Comparison of ENCODE assay signal across 10 cellular contexts in the genomic region with DNA sequence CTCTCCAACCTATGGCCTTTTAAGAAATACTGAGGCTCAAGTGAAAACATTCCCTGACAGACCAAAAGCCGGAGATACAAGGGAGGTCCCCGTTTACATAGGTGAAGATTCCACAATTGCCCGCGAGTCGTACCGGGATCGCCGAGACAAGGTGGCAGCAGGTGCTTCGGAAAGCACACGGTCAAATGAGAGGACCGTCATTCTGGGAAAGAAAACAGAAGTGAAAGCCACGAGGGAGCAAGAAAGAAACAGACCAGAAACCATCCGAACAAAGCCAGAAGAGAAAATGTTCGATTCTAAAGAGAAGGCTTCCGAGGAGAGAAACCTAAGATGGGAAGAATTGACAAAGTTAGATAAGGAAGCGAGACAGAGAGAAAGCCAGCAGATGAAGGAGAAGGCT.
"Had no signal": no experiment of that assay in that cellular context is flagged by ENCODE, and none has a peak within 500 bp of the region (broad histone marks: within the 10 kb centered on the region; RNA-seq: fewer than 3 reads in every experiment).

No MANE protein-coding gene starts in this region.

- DNase-seq: activated CD4-positive, alpha-beta T cell treated with anti-CD3 and anti-CD28 coated beads for 1 hour; activated CD4-positive, alpha-beta T cell treated with anti-CD3 and anti-CD28 coated beads, Interleukin-2, amount 50 U/mL, for 48 hours; activated naive CD4-positive, alpha-beta T cell treated with anti-CD3 and anti-CD28 coated beads for 36 hours; esophagus squamous epithelium; glutamatergic neuron; kidney glomerular epithelial cell; left ventricle myocardium superior; pancreas; retina; T-helper 1 cell had no signal
